ENCODE assay signal across 1 cellular context in the genomic region with DNA sequence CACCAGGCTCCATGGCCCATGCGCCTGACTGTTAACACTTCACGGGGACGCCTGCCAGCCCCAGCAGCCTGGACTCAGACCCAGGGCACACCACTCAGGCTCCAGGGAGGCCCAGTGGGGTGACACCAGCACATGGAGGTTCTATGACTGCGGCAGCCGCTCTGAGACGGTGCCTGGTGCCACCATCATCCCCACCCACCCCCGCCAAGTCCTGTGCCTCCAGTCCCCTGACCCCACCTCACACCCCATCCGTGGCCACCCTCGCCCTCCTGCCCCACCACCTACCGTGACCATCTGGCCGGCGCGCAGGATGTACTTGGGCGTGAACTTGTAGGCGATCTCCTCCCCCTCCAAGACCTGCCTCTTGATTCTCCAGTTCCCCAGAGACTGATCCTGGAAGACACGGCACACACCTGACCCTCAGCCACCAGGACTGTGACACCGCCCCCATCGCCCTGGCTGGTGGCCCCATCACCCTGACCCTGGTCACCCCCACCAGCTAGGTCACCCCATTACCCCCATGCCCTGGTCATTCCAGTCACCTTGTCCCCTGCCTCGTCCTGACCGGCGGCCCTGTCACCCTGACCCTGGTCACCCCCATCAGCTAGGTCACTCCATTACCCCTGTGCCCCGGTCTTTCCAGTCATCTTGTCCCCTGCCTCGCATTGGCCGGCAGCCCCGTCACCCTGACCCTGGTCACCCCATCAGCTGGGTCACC.
TF ChIP-seq lines count a peak whose summit lies in the region.

No MANE protein-coding gene starts in this region.

TF ChIP-seq in HEK293, 187 proteins besides CTCF, POLR2A, EP300 and RAD21 (continued from another document):
- TF ChIP-seq, protein P1, sequence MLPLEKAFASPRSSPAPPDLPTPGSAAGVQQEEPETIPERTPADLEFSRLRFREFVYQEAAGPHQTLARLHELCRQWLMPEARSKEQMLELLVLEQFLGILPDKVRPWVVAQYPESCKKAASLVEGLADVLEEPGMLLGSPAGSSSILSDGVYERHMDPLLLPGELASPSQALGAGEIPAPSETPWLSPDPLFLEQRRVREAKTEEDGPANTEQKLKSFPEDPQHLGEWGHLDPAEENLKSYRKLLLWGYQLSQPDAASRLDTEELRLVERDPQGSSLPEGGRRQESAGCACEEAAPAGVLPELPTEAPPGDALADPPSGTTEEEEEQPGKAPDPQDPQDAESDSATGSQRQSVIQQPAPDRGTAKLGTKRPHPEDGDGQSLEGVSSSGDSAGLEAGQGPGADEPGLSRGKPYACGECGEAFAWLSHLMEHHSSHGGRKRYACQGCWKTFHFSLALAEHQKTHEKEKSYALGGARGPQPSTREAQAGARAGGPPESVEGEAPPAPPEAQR (tag by site-specific recombination; IDR thresholded peaks at IDR 0.05) = no peak
- TF ChIP-seq, protein P2, sequence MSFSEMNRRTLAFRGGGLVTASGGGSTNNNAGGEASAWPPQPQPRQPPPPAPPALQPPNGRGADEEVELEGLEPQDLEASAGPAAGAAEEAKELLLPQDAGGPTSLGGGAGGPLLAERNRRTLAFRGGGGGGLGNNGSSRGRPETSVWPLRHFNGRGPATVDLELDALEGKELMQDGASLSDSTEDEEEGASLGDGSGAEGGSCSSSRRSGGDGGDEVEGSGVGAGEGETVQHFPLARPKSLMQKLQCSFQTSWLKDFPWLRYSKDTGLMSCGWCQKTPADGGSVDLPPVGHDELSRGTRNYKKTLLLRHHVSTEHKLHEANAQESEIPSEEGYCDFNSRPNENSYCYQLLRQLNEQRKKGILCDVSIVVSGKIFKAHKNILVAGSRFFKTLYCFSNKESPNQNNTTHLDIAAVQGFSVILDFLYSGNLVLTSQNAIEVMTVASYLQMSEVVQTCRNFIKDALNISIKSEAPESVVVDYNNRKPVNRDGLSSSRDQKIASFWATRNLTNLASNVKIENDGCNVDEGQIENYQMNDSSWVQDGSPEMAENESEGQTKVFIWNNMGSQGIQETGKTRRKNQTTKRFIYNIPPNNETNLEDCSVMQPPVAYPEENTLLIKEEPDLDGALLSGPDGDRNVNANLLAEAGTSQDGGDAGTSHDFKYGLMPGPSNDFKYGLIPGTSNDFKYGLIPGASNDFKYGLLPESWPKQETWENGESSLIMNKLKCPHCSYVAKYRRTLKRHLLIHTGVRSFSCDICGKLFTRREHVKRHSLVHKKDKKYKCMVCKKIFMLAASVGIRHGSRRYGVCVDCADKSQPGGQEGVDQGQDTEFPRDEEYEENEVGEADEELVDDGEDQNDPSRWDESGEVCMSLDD (tag by site-specific recombination; IDR thresholded peaks at IDR 0.05) = peak; percentile 54; the same call in 1 of the 2 replicates
- TF ChIP-seq MYNN (tag by site-specific recombination; IDR thresholded peaks at IDR 0.05; ENCODE audit: borderline replicate concordance) = no peak
